Comparison of ENCODE assay signal across 24 cellular contexts in genomic region chr9:20662156-20662555, GRCh38. TPM values are rescaled to one million over a fixed set of nuclear protein-coding genes. Genes with fewer than 3 reads are reported as not detected.
DNase-seq lines count a peak whose midpoint lies in the region; TF ChIP-seq lines count a peak whose summit lies in the region.
"Had no signal": no experiment of that assay in that cellular context is flagged by ENCODE, and none has a peak within 500 bp of the region (broad histone marks: within the 10 kb centered on the region; RNA-seq: fewer than 3 reads in every experiment).

No MANE protein-coding gene starts in this region.

- no peak for TF ChIP-seq RAD21 in neural cell (conservative IDR thresholded peaks at IDR 0.05)

- intact Hi-C loops in uterus (cut with DNase I; ENCODE audit: low total_unique reads), result no loop called here

- DNase-seq in ELF-1 (ENCODE audit: low read depth, low spot score) (peak; percentile 51), NCI-H146 treated with DMSO at 0.1 percent for 48 hours (lab: John Stamatoyannopoulos, UW; ENCODE audit: unreplicated experiment) (peak; percentile 78), SJCRH30 (peak; percentile 30 to 56), RPMI8226 (no peak), uterus (no peak)
- DNase-seq in stimulated activated naive CD4-positive, alpha-beta T cell (lab: John Stamatoyannopoulos, UW), result no peak
- DNase-seq: activated CD4-positive, alpha-beta T cell treated with anti-CD3 and anti-CD28 coated beads, Interleukin-2, amount 50 U/mL, for 48 hours; activated naive CD4-positive, alpha-beta T cell treated with anti-CD3 and anti-CD28 coated beads for 36 hours; C1 segment of cervical spinal cord; Calu3; cerebellar nuclear complex; midbrain; naive thymus-derived CD4-positive, alpha-beta T cell; NCI-H187; NCI-H226; NK-92 treated with Interleukin-12 subunit alpha and Interleukin-12 subunit beta, amount 100 ng/mL, for 24 hours; PC-3; SHP77; stimulated activated CD4-positive, alpha-beta T cell treated with anti-CD3 and anti-CD28 coated beads, Interleukin-1b, Interleukin-23, amount 100 ng/mL, for 48 hours; stimulated activated CD8-positive, alpha-beta memory T cell treated with anti-CD3 and anti-CD28 coated beads, Interleukin-4, amount 100 ng/mL, for 48 hours; T-cell had no signal

- no peak for TF ChIP-seq CTCF in neural cell (IDR thresholded peaks at IDR 0.05; ENCODE audit: poor library complexity, severe bottlenecking)
- TF ChIP-seq CTCF in uterus (IDR thresholded peaks at IDR 0.05), result no peak

- H3K27me3 ChIP-seq in SJCRH30, result no peaks in the 10 kb centered on the region; the same call in 1 of the 2 replicates
- no peaks in the 10 kb centered on the region for H3K27me3 ChIP-seq in neural cell (ENCODE audit: insufficient read depth, low read depth, low read length)
- H3K27me3 ChIP-seq in uterus, result no peaks in the 10 kb centered on the region

- H4K20me1 ChIP-seq in neural cell (ENCODE audit: insufficient read depth), result no peaks in the 10 kb centered on the region

- peaks cover 3% of the 10 kb centered on the region for H3K79me2 ChIP-seq in neural cell (replicated peaks; ENCODE audit: insufficient read depth, low read length)

- no peak overlapping the region for H3K27ac ChIP-seq in SJCRH30
- H3K27ac ChIP-seq in neural cell (ENCODE audit: low read length), result no peak overlapping the region
- H3K27ac ChIP-seq in uterus, result no peak overlapping the region
- H3K27ac ChIP-seq: skin epidermis, tibial nerve had no signal

- H3K36me3 ChIP-seq in SJCRH30, result no peaks in the 10 kb centered on the region
- H3K36me3 ChIP-seq in neural cell (ENCODE audit: insufficient read depth, low read length), result no peaks in the 10 kb centered on the region
- H3K36me3 ChIP-seq in uterus, result no peaks in the 10 kb centered on the region
- H3K36me3 ChIP-seq: tibial nerve had no signal

- H3K4me3 ChIP-seq in SJCRH30 (no peak overlapping the region), neural cell (ENCODE audit: low read length) (peak overlapping the region; percentile 30), uterus (no peak overlapping the region)
- H3K4me3 ChIP-seq: skin epidermis, tibial nerve had no signal

- H2AFZ ChIP-seq in neural cell (ENCODE audit: low read depth, low read length), result no peak overlapping the region

- H3K4me2 ChIP-seq in neural cell (ENCODE audit: low read length), result no peak overlapping the region

- H3K9me3 ChIP-seq in SJCRH30 (replicated peaks) (no peaks in the 10 kb centered on the region), neural cell (ENCODE audit: low read length) (no peaks in the 10 kb centered on the region), uterus (no peaks in the 10 kb centered on the region)
- H3K9me3 ChIP-seq: tibial nerve had no signal

- no peaks in the 10 kb centered on the region for H3K9me2 ChIP-seq in neural cell (ENCODE audit: insufficient read depth, low read length)

- no peak overlapping the region for H3K9ac ChIP-seq in neural cell (ENCODE audit: low read length)

- peaks cover 4% of the 10 kb centered on the region; the same call in 1 of the 2 replicates for H3K4me1 ChIP-seq in SJCRH30
- H3K4me1 ChIP-seq in uterus, result no peaks in the 10 kb centered on the region
- H3K4me1 ChIP-seq: tibial nerve had no signal

- H3F3A ChIP-seq in neural cell (ENCODE audit: insufficient read depth, low read length, poor library complexity, severe bottlenecking), result no peaks in the 10 kb centered on the region

- no peak for TF ChIP-seq EP300 in neural cell (conservative IDR thresholded peaks at IDR 0.05; ENCODE audit: poor library complexity, severe bottlenecking)

- no peak for TF ChIP-seq POLR2A in uterus (IDR thresholded peaks at IDR 0.05)

TF ChIP-seq in neural cell, 6 proteins besides CTCF, POLR2A, EP300 and RAD21:
- TF ChIP-seq MXI1 (conservative IDR thresholded peaks at IDR 0.05; ENCODE audit: poor library complexity, severe bottlenecking) (no peak), TAF1 (IDR thresholded peaks at IDR 0.05; ENCODE audit: low read depth) (no peak), POLR2AphosphoS5 (IDR thresholded peaks at IDR 0.05) (no peak), SMC3 (conservative IDR thresholded peaks at IDR 0.05; ENCODE audit: poor library complexity) (no peak), REST (IDR thresholded peaks at IDR 0.05; ENCODE audit: borderline replicate concordance) (no peak), EZH2 (IDR thresholded peaks at IDR 0.05; ENCODE audit: borderline replicate concordance, insufficient read depth, low read length, poor library complexity, severe bottlenecking) (no peak)

RNA-seq across cellular contexts. Expression of gene FOCAD, which starts 21.9 kb away (rescaled TPM):
- total RNA-seq in SJCRH30 (2014; rRNA removed; shearing (Covaris generic)), result 24.1 and 28.1 TPM in 2 replicates
- polyA plus RNA-seq in neural cell, result 23.5 and 39.5 TPM in 2 replicates
- polyA minus RNA-seq in neural cell, result 108 and 165 TPM in 2 replicates
- total RNA-seq in uterus, result 10 to 100 TPM; 24.1 to 86.5 (median 34.3) TPM

RNA-seq across cellular contexts. Expression of gene MLLT3, which starts 39.9 kb away (rescaled TPM):
- 26.6 and 30.9 TPM in 2 replicates for total RNA-seq in SJCRH30 (2014; rRNA removed; shearing (Covaris generic))
- 61.5 and 68.9 TPM in 2 replicates for polyA plus RNA-seq in neural cell
- polyA minus RNA-seq in neural cell, result 191 and 211 TPM in 2 replicates
- total RNA-seq in uterus, result 10 to 100 TPM in 3 of 4 donors, 1 to 10 TPM in 1; 2.1 to 30.4 (median 14.0) TPM

Comparison
In these comparisons a context has a peak if more than half of its experiments do, and no peak if none do; other contexts are left out.
1. DNase-seq: peak in ELF-1 (single experiment), NCI-H146 treated with DMSO at 0.1 percent for 48 hours (single experiment) and SJCRH30 (2 of 2); none in RPMI8226 (single experiment), uterus (0 of 2) and stimulated activated naive CD4-positive, alpha-beta T cell (0 of 6).